Comparison of ENCODE assay signal across 9 cellular contexts in the genomic region with DNA sequence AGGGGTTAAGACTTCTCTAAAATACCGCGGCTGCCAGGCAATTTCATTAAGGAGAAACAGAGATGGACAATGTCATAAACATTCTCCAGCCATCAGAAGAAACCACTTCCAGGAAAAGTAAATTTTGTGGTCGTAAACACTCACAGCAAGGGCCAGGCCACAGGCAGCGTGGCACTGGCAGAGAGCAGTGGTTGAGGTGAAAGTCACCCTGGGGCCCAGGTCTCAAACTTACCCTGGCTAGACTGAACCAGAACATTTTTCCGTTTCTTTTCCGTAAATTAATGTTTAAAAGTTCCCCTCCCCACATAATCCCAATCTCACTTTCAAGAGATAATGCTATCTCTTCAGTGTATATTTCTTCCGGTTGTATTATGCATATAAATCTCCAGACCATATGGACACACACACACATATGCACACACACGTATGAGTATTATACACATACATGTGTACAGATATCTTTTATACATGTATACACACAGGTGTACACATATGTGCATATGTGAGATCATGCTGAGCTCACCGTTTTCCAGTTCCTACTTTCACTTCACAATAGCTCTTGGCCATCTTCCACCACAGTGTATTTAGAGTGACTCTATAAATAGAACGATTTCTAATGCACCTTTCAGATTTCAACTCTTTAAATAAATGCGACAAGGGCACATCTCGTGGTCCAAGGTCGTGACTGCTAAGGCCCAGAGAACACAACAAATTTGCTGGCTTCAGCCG.
DNase-seq lines count a peak whose midpoint lies in the region; ATAC-seq lines count a peak whose summit lies in the region.
"Had no signal": no experiment of that assay in that cellular context is flagged by ENCODE, and none has a peak within 500 bp of the region (broad histone marks: within the 10 kb centered on the region; RNA-seq: fewer than 3 reads in every experiment).

No MANE protein-coding gene starts in this region.

- no peaks in the 10 kb centered on the region for H3K9me3 Mint-ChIP-seq in activated T-helper 1 cell treated with anti-CD3 and anti-CD28 coated beads, Interleukin-12 subunit alpha, Interleukin-12 subunit beta, Interleukin-2, Interleukin-4 antibody, amounts not matched to agents 30 ng/mL and 10 ng/mL and 1 ng/mL, durations not matched to agents 14 hours and 24 hours and 36 hours

- no peak overlapping the region for H3K4me3 Mint-ChIP-seq in activated T-helper 1 cell treated with anti-CD3 and anti-CD28 coated beads, Interleukin-12 subunit alpha, Interleukin-12 subunit beta, Interleukin-2, Interleukin-4 antibody, amounts not matched to agents 30 ng/mL and 10 ng/mL and 1 ng/mL, durations not matched to agents 14 hours and 24 hours and 36 hours

- ATAC-seq in GM18498 (IDR thresholded peaks at IDR 0.05; ENCODE audit: unreplicated experiment) (peak; percentile 67), GM21515 (IDR thresholded peaks at IDR 0.05; ENCODE audit: unreplicated experiment) (peak; percentile 64), HG03469 (IDR thresholded peaks at IDR 0.05; ENCODE audit: unreplicated experiment) (peak; percentile 54), left ventricle myocardium superior (peak; percentile 81)
- ATAC-seq: SK-N-SH treated with all-trans-retinoic acid at 6 μM for 48 hours had no signal

- DNase-seq in left ventricle myocardium superior (peak; percentile 47), NK-92 (lab: John Stamatoyannopoulos, UW; ENCODE audit: unreplicated experiment) (no peak), DMS79 (lab: John Stamatoyannopoulos, UW) (no peak), HPDE6-E6E7 (ENCODE audit: extremely low spot score) (no peak)
- no peak for DNase-seq in activated T-helper 1 cell treated with anti-CD3 and anti-CD28 coated beads, Interleukin-12 subunit alpha, Interleukin-12 subunit beta, Interleukin-2, Interleukin-4 antibody, amounts not matched to agents 30 ng/mL and 10 ng/mL and 1 ng/mL, durations not matched to agents 14 hours and 24 hours and 36 hours (ENCODE audit: low spot score)

- no peak overlapping the region for H3K27ac Mint-ChIP-seq in activated T-helper 1 cell treated with anti-CD3 and anti-CD28 coated beads, Interleukin-12 subunit alpha, Interleukin-12 subunit beta, Interleukin-2, Interleukin-4 antibody, amounts not matched to agents 30 ng/mL and 10 ng/mL and 1 ng/mL, durations not matched to agents 14 hours and 24 hours and 36 hours

- peaks cover 16% of the 10 kb centered on the region for H3K27me3 Mint-ChIP-seq in activated T-helper 1 cell treated with anti-CD3 and anti-CD28 coated beads, Interleukin-12 subunit alpha, Interleukin-12 subunit beta, Interleukin-2, Interleukin-4 antibody, amounts not matched to agents 30 ng/mL and 10 ng/mL and 1 ng/mL, durations not matched to agents 14 hours and 24 hours and 36 hours (ENCODE audit: insufficient read depth)

- no peaks in the 10 kb centered on the region for H3K36me3 Mint-ChIP-seq in activated T-helper 1 cell treated with anti-CD3 and anti-CD28 coated beads, Interleukin-12 subunit alpha, Interleukin-12 subunit beta, Interleukin-2, Interleukin-4 antibody, amounts not matched to agents 30 ng/mL and 10 ng/mL and 1 ng/mL, durations not matched to agents 14 hours and 24 hours and 36 hours (ENCODE audit: low read depth)

- intact Hi-C loops in left ventricle myocardium superior (cut with micrococcal nuclease): no loop called here
- intact Hi-C loops in activated T-helper 1 cell treated with anti-CD3 and anti-CD28 coated beads, Interleukin-12 subunit alpha, Interleukin-12 subunit beta, Interleukin-2, Interleukin-4 antibody, amounts not matched to agents 30 ng/mL and 10 ng/mL and 1 ng/mL, durations not matched to agents 14 hours and 24 hours and 36 hours (cut with micrococcal nuclease): loop anchor here (5.0 to 10.0 kb wide), 4 partner anchors 49 to 717 kb away; partner anchors contain the start of genes MALT1 and NEDD4L

- H3K4me1 Mint-ChIP-seq in activated T-helper 1 cell treated with anti-CD3 and anti-CD28 coated beads, Interleukin-12 subunit alpha, Interleukin-12 subunit beta, Interleukin-2, Interleukin-4 antibody, amounts not matched to agents 30 ng/mL and 10 ng/mL and 1 ng/mL, durations not matched to agents 14 hours and 24 hours and 36 hours (ENCODE audit: low read depth): peaks cover 11% of the 10 kb centered on the region
